Comparison of ENCODE assay signal across 16 cellular contexts in genomic region chr9:91185193-91185886, GRCh38.
"Had no signal": no experiment of that assay in that cellular context is flagged by ENCODE, and none has a peak within 500 bp of the region (broad histone marks: within the 10 kb centered on the region; RNA-seq: fewer than 3 reads in every experiment).

No MANE protein-coding gene starts in this region.

- DNase-seq: activated CD4-positive, alpha-beta T cell treated with anti-CD3 and anti-CD28 coated beads for 1 hour; activated naive CD4-positive, alpha-beta T cell treated with Interleukin-2 at 50 U/mL for 16 hours; central memory CD4-positive, alpha-beta T cell; dermis blood vessel endothelial cell; endodermal cell; erythroblast; hippocampal formation; kidney glomerular epithelial cell; naive thymus-derived CD4-positive, alpha-beta T cell; retina; SIG-M5; substantia nigra; T-helper 9 cell; trophoblast cell had no signal

- ATAC-seq: naive thymus-derived CD4-positive, alpha-beta T cell; stimulated activated effector memory CD8-positive, alpha-beta T cell treated with anti-CD3 and anti-CD28 coated beads, Interleukin-12 subunit alpha, Interleukin-12 subunit beta, amount 100 ng/mL, for 72 hours had no signal

- H3K4me3 ChIP-seq: smooth muscle cell had no signal
